33 cellular contexts compared by ENCODE assay signal in genomic region chr6:119921491-119922010, GRCh38.
DNase-seq lines count a peak whose midpoint lies in the region; ATAC-seq, FAIRE-seq and TF ChIP-seq lines count a peak whose summit lies in the region.
"Had no signal": no experiment of that assay in that cellular context is flagged by ENCODE, and none has a peak within 500 bp of the region (broad histone marks: within the 10 kb centered on the region; RNA-seq: fewer than 3 reads in every experiment).

No MANE protein-coding gene starts in this region.

- no peaks in the 10 kb centered on the region for H3K9me3 ChIP-seq in HEK293 (ENCODE audit: control insufficient read depth, insufficient read depth, low read depth, low read length)
- peaks cover 2% of the 10 kb centered on the region; the same call in 1 of the 2 replicates for H3K9me3 ChIP-seq in K562 (replicated peaks; ENCODE audit: control insufficient read depth, insufficient read depth, low read depth, low read length)
- peaks cover 5 to 29% of the 10 kb centered on the region in 2 donors for H3K9me3 ChIP-seq in kidney (ENCODE audit: control insufficient read depth in 1 of 2, low read length in 2 of 2)
- peaks cover 0 to 13% (median 9%) of the 10 kb centered on the region in 4 donors for H3K9me3 ChIP-seq in sigmoid colon
- peaks cover 0 to 48% (median 23%) of the 10 kb centered on the region in 3 donors for H3K9me3 ChIP-seq in tibial artery
- H3K9me3 ChIP-seq: A549 had no signal

- H3K4me2 ChIP-seq in K562 (ENCODE audit: insufficient read depth, low read length), result no peak overlapping the region
- H3K4me2 ChIP-seq: A549; BLaER1; BLaER1 treated with 17β-estradiol and CSF1 and Interleukin-3, amounts not matched to agents 10 nM and 100 nM had no signal

- no peaks in the 10 kb centered on the region for H3K4me1 ChIP-seq in HEK293 (ENCODE audit: control insufficient read depth, insufficient read depth, low read length)
- no peaks in the 10 kb centered on the region for H3K4me1 ChIP-seq in K562 (replicated peaks in 1 of 2; ENCODE audit: control insufficient read depth in 2 of 2, insufficient read depth in 2 of 2, low read length in 2 of 2)
- no peaks in the 10 kb centered on the region for H3K4me1 ChIP-seq in kidney (ENCODE audit: control insufficient read depth in 1 of 2, insufficient read depth in 1 of 2, low read depth in 1 of 2, low read length in 2 of 2)
- H3K4me1 ChIP-seq in sigmoid colon, result no peaks in the 10 kb centered on the region
- no peaks in the 10 kb centered on the region for H3K4me1 ChIP-seq in tibial artery
- H3K4me1 ChIP-seq: A549; BE2C; BLaER1; BLaER1 treated with 17β-estradiol and CSF1 and Interleukin-3, amounts not matched to agents 10 nM and 100 nM; Caco-2 had no signal

- TF ChIP-seq RAD21 in K562 (CRISPR knock-in tag; conservative IDR thresholded peaks at IDR 0.05 in 1 of 2, IDR thresholded peaks at IDR 0.05 in 1 of 2), result no peak

- CTCF ChIA-PET in HEK293 (lab: Yijun Ruan, JAX) (no interaction called here), K562 (lab: Yijun Ruan, JAX; ENCODE audit: low intra/inter-chr PET ratio) (no interaction called here)

- in situ Hi-C loops in K562 (cut with MboI) (no loop called here), G401 (cut with HindIII; ENCODE audit: low sequenced_read_pairs) (no loop called here)

- BruUV-seq in K562 (replicated peaks; lab: Mats Ljungman, UMichigan), result no TSS peak

- no peaks in the 10 kb centered on the region for H3K27me3 ChIP-seq in K562 (ENCODE audit: control insufficient read depth in 2 of 2, insufficient read depth in 2 of 2, low read length in 2 of 2)
- no peaks in the 10 kb centered on the region for H3K27me3 ChIP-seq in sigmoid colon
- no peaks in the 10 kb centered on the region for H3K27me3 ChIP-seq in tibial artery
- H3K27me3 ChIP-seq: BE2C; BLaER1; BLaER1 treated with 17β-estradiol and CSF1 and Interleukin-3, amounts not matched to agents 10 nM and 100 nM had no signal

- H2AFZ ChIP-seq in K562 (ENCODE audit: low read depth, low read length), result no peak overlapping the region

- ATAC-seq in K562, result no peak
- ATAC-seq: A549; CD8-positive, alpha-beta T cell had no signal

- no peaks in the 10 kb centered on the region for H4K20me1 ChIP-seq in K562 (replicated peaks; ENCODE audit: control insufficient read depth, insufficient read depth, low read length)
- H4K20me1 ChIP-seq: BLaER1; BLaER1 treated with 17β-estradiol and CSF1 and Interleukin-3, amounts not matched to agents 10 nM and 100 nM had no signal

- H3K36me3 ChIP-seq in HEK293 (ENCODE audit: control insufficient read depth in 2 of 2, insufficient read depth in 1 of 2, low read length in 2 of 2) (no peaks in the 10 kb centered on the region), K562 (ENCODE audit: control insufficient read depth, insufficient read depth, low read length) (no peaks in the 10 kb centered on the region), kidney (ENCODE audit: control insufficient read depth in 1 of 2, insufficient read depth in 2 of 2, low read length in 2 of 2) (no peaks in the 10 kb centered on the region), sigmoid colon (no peaks in the 10 kb centered on the region), tibial artery (no peaks in the 10 kb centered on the region)
- H3K36me3 ChIP-seq: BE2C; BLaER1; BLaER1 treated with 17β-estradiol and CSF1 and Interleukin-3, amounts not matched to agents 10 nM and 100 nM had no signal

- H3K9ac ChIP-seq in K562 (ENCODE audit: insufficient read depth in 1 of 2, low read depth in 2 of 2, low read length in 2 of 2), result no peak overlapping the region
- no peak overlapping the region for H3K9ac ChIP-seq in kidney (ENCODE audit: low read length in 2 of 2)
- H3K9ac ChIP-seq: BLaER1; BLaER1 treated with 17β-estradiol and CSF1 and Interleukin-3, amounts not matched to agents 10 nM and 100 nM had no signal

- no peak overlapping the region for H3K4me3 ChIP-seq in HEK293 (ENCODE audit: low read depth, low read length)
- H3K4me3 ChIP-seq in K562, result no peak overlapping the region
- H3K4me3 ChIP-seq in kidney (ENCODE audit: low read length in 2 of 2), result no peak overlapping the region
- no peak overlapping the region for H3K4me3 ChIP-seq in sigmoid colon
- no peak overlapping the region for H3K4me3 ChIP-seq in tibial artery
- H3K4me3 ChIP-seq: A549; BLaER1; BLaER1 treated with 17β-estradiol and CSF1 and Interleukin-3, amounts not matched to agents 10 nM and 100 nM had no signal

- intact Hi-C loops in K562 (cut with micrococcal nuclease) (no loop called here), kidney (cut with DNase I) (no loop called here), sigmoid colon (cut with DNase I) (no loop called here), tibial artery (cut with DNase I; ENCODE audit: low total_unique reads) (no loop called here)

- no peak for TF ChIP-seq EP300 in K562 (IDR thresholded peaks at IDR 0.05; ENCODE audit: low read length)
- no peak for TF ChIP-seq EP300 in sigmoid colon (IDR thresholded peaks at IDR 0.05)

- TF ChIP-seq POLR2A in K562 (conservative IDR thresholded peaks at IDR 0.05) (no peak), sigmoid colon (IDR thresholded peaks at IDR 0.05) (no peak)

- no peak for TF ChIP-seq CTCF in HEK293 (tag by site-specific recombination; IDR thresholded peaks at IDR 0.05)
- no peak for TF ChIP-seq CTCF in K562 (IDR thresholded peaks at IDR 0.05 in 2 of 3, conservative IDR thresholded peaks at IDR 0.05 in 1 of 3; ENCODE audit: insufficient read depth in 2 of 3, low read depth in 1 of 3, low read length in 3 of 3)
- no peak for TF ChIP-seq CTCF in kidney (IDR thresholded peaks at IDR 0.05; ENCODE audit: borderline replicate concordance, extremely low read depth, insufficient read depth)
- no peak for TF ChIP-seq CTCF in sigmoid colon (IDR thresholded peaks at IDR 0.05)
- no peak for TF ChIP-seq CTCF in tibial artery (IDR thresholded peaks at IDR 0.05)

- POLR2A ChIA-PET in HEK293 (lab: Yijun Ruan, JAX) (no interaction called here), K562 (lab: Yijun Ruan, JAX) (no interaction called here)

- no peak for FAIRE-seq in K562 (lab: Jason Lieb, UNC)
- FAIRE-seq in kidney (lab: Jason Lieb, UNC), result peak; percentile 32
- FAIRE-seq: A204.1, A549, D721Med had no signal

- H3K9me1 ChIP-seq in K562 (ENCODE audit: control insufficient read depth, insufficient read depth, low read length), result no peaks in the 10 kb centered on the region

- H3K27ac ChIP-seq in HEK293 (ENCODE audit: extremely low read depth, low read depth, low read length) (no peak overlapping the region), K562 (ENCODE audit: extremely low read depth, low read depth, low read length) (no peak overlapping the region), kidney (ENCODE audit: low read depth in 2 of 2, low read length in 2 of 2) (no peak overlapping the region), sigmoid colon (no peak overlapping the region), tibial artery (no peak overlapping the region)
- H3K27ac ChIP-seq: 22Rv1; A549; BLaER1; BLaER1 treated with 17β-estradiol and CSF1 and Interleukin-3, amounts not matched to agents 10 nM and 100 nM; C4-2B had no signal

- DNase-seq in K562 (ENCODE audit: extremely low read depth in 1 of 4, low spot score in 3 of 4) (no peak), kidney (no peak), G401 (ENCODE audit: low spot score) (no peak), sigmoid colon (no peak), tibial artery (no peak)
- DNase-seq: 8988T; ACHN; AML-193; BE2C; C1 segment of cervical spinal cord; Caco-2; Calu3; CD4-positive, alpha-beta memory T cell; CD4-positive, alpha-beta T cell; CD4-positive, CD25-positive, alpha-beta regulatory T cell; CD8-positive, alpha-beta memory T cell; CD8-positive, alpha-beta T cell; COR-L47; DMS 273 treated with DMSO at 0.1 percent for 48 hours; DMS153; DMS53; DMS79; DMS79 treated with DMSO at 0.1 percent for 48 hours; DND-41; EL had no signal

- H3K79me2 ChIP-seq in K562 (ENCODE audit: control insufficient read depth, insufficient read depth, low read length), result no peaks in the 10 kb centered on the region

TF ChIP-seq in HEK293, 187 proteins besides CTCF, POLR2A, EP300 and RAD21 (continues in another document):
- no peak for TF ChIP-seq ZNF654 (tag by site-specific recombination; IDR thresholded peaks at IDR 0.05; ENCODE audit: low read depth)
- no peak for TF ChIP-seq ZNF202 (tag by site-specific recombination; IDR thresholded peaks at IDR 0.05; ENCODE audit: borderline replicate concordance)
- no peak for TF ChIP-seq ZNF335 (tag by site-specific recombination; conservative IDR thresholded peaks at IDR 0.05)
- peak; percentile 64 for TF ChIP-seq SETDB1 (IDR thresholded peaks at IDR 0.05; ENCODE audit: insufficient read length, low read length)
- TF ChIP-seq TRIM28 (IDR thresholded peaks at IDR 0.05; ENCODE audit: borderline replicate concordance, low read length), result peak; percentile 65; the same call in 1 of the 2 replicates
- no peak for TF ChIP-seq ZNF704 (tag by site-specific recombination; IDR thresholded peaks at IDR 0.05)

TF ChIP-seq in K562, 482 proteins besides CTCF, POLR2A, EP300 and RAD21 (continues in another document):
- TF ChIP-seq ZNF507 (tag; conservative IDR thresholded peaks at IDR 0.05) (peak; percentile 89), FIP1L1 (IDR thresholded peaks at IDR 0.05; ENCODE audit: low read depth, low read length, poor library complexity, severe bottlenecking) (no peak), ZNF143 (CRISPR knock-in tag; IDR thresholded peaks at IDR 0.05) (no peak), EP400 (IDR thresholded peaks at IDR 0.05) (no peak), ZNF354B (CRISPR knock-in tag; IDR thresholded peaks at IDR 0.05) (peak; percentile 69; the same call in 1 of the 2 replicates), BRD9 (IDR thresholded peaks at IDR 0.05; ENCODE audit: low read depth, partially characterized antibody) (no peak), TAF1 (IDR thresholded peaks at IDR 0.05; ENCODE audit: control insufficient read depth, extremely low read depth, insufficient read depth, low read length, severe bottlenecking) (no peak), ESRRB (CRISPR knock-in tag; IDR thresholded peaks at IDR 0.05; ENCODE audit: borderline replicate concordance) (no peak), NKRF (IDR thresholded peaks at IDR 0.05; ENCODE audit: borderline replicate concordance) (no peak)

Comparison
In these comparisons a context has a peak if more than half of its experiments do, and no peak if none do; other contexts are left out.
1. Of the 44 proteins assayed by ChIP-seq in both K562 and HEK293: peak only in K562: none; only in HEK293: SETDB1 and TRIM28; in both: none; in neither: 42.